ENCODE assay signal across 14 cellular contexts in genomic region chr4:153489856-153490558, GRCh38. TPM values are rescaled to one million over a fixed set of nuclear protein-coding genes. Genes with fewer than 3 reads are reported as not detected.
A peak's percentile ranks its signal among the peaks of the same experiment; 100 is the strongest.
DNase-seq lines count a peak whose midpoint lies in the region; ATAC-seq and TF ChIP-seq lines count a peak whose summit lies in the region.
"Had no signal": no experiment of that assay in that cellular context is flagged by ENCODE, and none has a peak within 500 bp of the region (broad histone marks: within the 10 kb centered on the region; RNA-seq: fewer than 3 reads in every experiment).

No MANE protein-coding gene starts in this region.

- H3K4me1 ChIP-seq in BLaER1 treated with 17β-estradiol and CSF1 and Interleukin-3, amounts not matched to agents 10 nM and 100 nM = peaks cover 76 to 100% (median 95%) of the 10 kb centered on the region in 10 experiments
- peaks cover 45% of the 10 kb centered on the region for H3K4me1 ChIP-seq in iPS-18a (ENCODE audit: control insufficient read depth, low read depth, low read length)

- no peaks in the 10 kb centered on the region for H3K9me3 ChIP-seq in BLaER1 treated with 17β-estradiol and CSF1 and Interleukin-3, amounts not matched to agents 10 nM and 100 nM (replicated peaks in 1 of 11)
- H3K9me3 ChIP-seq in iPS-18a (ENCODE audit: control insufficient read depth, low read depth, low read length) = no peaks in the 10 kb centered on the region

- peaks cover 0 to 96% (median 69%) of the 10 kb centered on the region in 11 experiments; a peak in 21 of 22 replicates for H4K20me1 ChIP-seq in BLaER1 treated with 17β-estradiol and CSF1 and Interleukin-3, amounts not matched to agents 10 nM and 100 nM

- no peak for TF ChIP-seq CTCF in GM12875 (IDR thresholded peaks at IDR 0.05; ENCODE audit: borderline replicate concordance, insufficient read depth, low read depth, low read length)
- no peak for TF ChIP-seq CTCF in activated CD8-positive, alpha-beta T cell treated with anti-CD3 and anti-CD28 coated beads for 36 hours (IDR thresholded peaks at IDR 0.05)

- intact Hi-C loops in activated CD8-positive, alpha-beta T cell treated with anti-CD3 and anti-CD28 coated beads for 36 hours (cut with micrococcal nuclease) = loop anchor here (2.0 to 5.0 kb wide), 5 partner anchors 19 to 143 kb away; no protein-coding TSS in a partner anchor

- peak overlapping the region in 10 of 11 experiments; percentile 64 to 93 (median 86); a peak in 20 of 22 replicates for H3K27ac ChIP-seq in BLaER1 treated with 17β-estradiol and CSF1 and Interleukin-3, amounts not matched to agents 10 nM and 100 nM
- H3K27ac ChIP-seq in iPS-18a (ENCODE audit: low read length) = no peak overlapping the region

- ATAC-seq in activated CD8-positive, alpha-beta T cell treated with anti-CD3 and anti-CD28 coated beads for 36 hours = no peak
- no peak for ATAC-seq in HG03442 (IDR thresholded peaks at IDR 0.05; ENCODE audit: unreplicated experiment)
- ATAC-seq: HCT116 had no signal

- no peaks in the 10 kb centered on the region for H3K9me3 Mint-ChIP-seq in activated CD8-positive, alpha-beta T cell treated with anti-CD3 and anti-CD28 coated beads for 36 hours
- H3K9me3 Mint-ChIP-seq: neural crest cell, type B pancreatic cell had no signal

- H3K27me3 Mint-ChIP-seq in activated CD8-positive, alpha-beta T cell treated with anti-CD3 and anti-CD28 coated beads for 36 hours = no peaks in the 10 kb centered on the region
- H3K27me3 Mint-ChIP-seq: type B pancreatic cell had no signal

- peak overlapping the region; percentile 69 for H3K4me3 Mint-ChIP-seq in activated CD8-positive, alpha-beta T cell treated with anti-CD3 and anti-CD28 coated beads for 36 hours
- H3K4me3 Mint-ChIP-seq: neural crest cell, type B pancreatic cell had no signal

- H3K4me3 ChIP-seq in BLaER1 treated with 17β-estradiol and CSF1 and Interleukin-3, amounts not matched to agents 10 nM and 100 nM = peak overlapping the region; percentile 39 to 72 (median 62); a peak in 19 of 20 replicates
- peak overlapping the region; percentile 65 for H3K4me3 ChIP-seq in GM12875 (ENCODE audit: low read depth, low read length)
- no peak overlapping the region for H3K4me3 ChIP-seq in iPS-18a (ENCODE audit: low read length)

- POLR2A ChIA-PET in activated CD8-positive, alpha-beta T cell treated with anti-CD3 and anti-CD28 coated beads for 36 hours (lab: Charles Lee) = interaction anchor here (0.9 to 4.9 kb wide), 11 partner anchors 8 to 64 kb away, joined by 3 to 36 read pairs (median 5); partner anchors contain the start of gene TMEM131L

- H3K36me3 Mint-ChIP-seq in activated CD8-positive, alpha-beta T cell treated with anti-CD3 and anti-CD28 coated beads for 36 hours (ENCODE audit: low read depth) = peaks cover 34% of the 10 kb centered on the region

- H3K9ac ChIP-seq in BLaER1 treated with 17β-estradiol and CSF1 and Interleukin-3, amounts not matched to agents 10 nM and 100 nM = peak overlapping the region; percentile 70 to 85 (median 80); a peak in 20 of 22 replicates
- H3K9ac ChIP-seq in iPS-18a (ENCODE audit: low read length) = peak overlapping the region; percentile 8

- CTCF ChIA-PET in activated CD8-positive, alpha-beta T cell treated with anti-CD3 and anti-CD28 coated beads for 36 hours (lab: Charles Lee) = interaction anchor here (0.6 to 2.4 kb wide), 9 partner anchors 21 to 84 kb away, joined by 3 to 9 read pairs (median 4); no protein-coding TSS in a partner anchor

- H3K4me2 ChIP-seq in BLaER1 treated with 17β-estradiol and CSF1 and Interleukin-3, amounts not matched to agents 10 nM and 100 nM = peak overlapping the region; percentile 93 to 99 (median 96)

- peaks cover 0 to 51% (median 4%) of the 10 kb centered on the region in 11 experiments; a peak in 9 of 22 replicates for H3K36me3 ChIP-seq in BLaER1 treated with 17β-estradiol and CSF1 and Interleukin-3, amounts not matched to agents 10 nM and 100 nM
- no peaks in the 10 kb centered on the region for H3K36me3 ChIP-seq in iPS-18a (ENCODE audit: control insufficient read depth, low read depth, low read length)

- H3K4me1 Mint-ChIP-seq in activated CD8-positive, alpha-beta T cell treated with anti-CD3 and anti-CD28 coated beads for 36 hours (ENCODE audit: low read depth) = peaks cover 69% of the 10 kb centered on the region

- H3K27ac Mint-ChIP-seq in activated CD8-positive, alpha-beta T cell treated with anti-CD3 and anti-CD28 coated beads for 36 hours = peak overlapping the region; percentile 95
- H3K27ac Mint-ChIP-seq: type B pancreatic cell had no signal

- H3K27me3 ChIP-seq in BLaER1 treated with 17β-estradiol and CSF1 and Interleukin-3, amounts not matched to agents 10 nM and 100 nM = no peaks in the 10 kb centered on the region
- H3K27me3 ChIP-seq in iPS-18a (ENCODE audit: control insufficient read depth, insufficient read depth, low read length) = no peaks in the 10 kb centered on the region

- DNase-seq in activated CD8-positive, alpha-beta T cell treated with anti-CD3 and anti-CD28 coated beads for 36 hours = no peak
- DNase-seq in hypothalamus (lab: John Stamatoyannopoulos, UW) = no peak
- no peak for DNase-seq in DMS79 treated with DMSO at 0.1 percent for 48 hours (lab: John Stamatoyannopoulos, UW)
- DNase-seq in UCSD-AML1 (lab: John Stamatoyannopoulos, UW; ENCODE audit: unreplicated experiment) = no peak
- DNase-seq: activated CD4-positive, alpha-beta T cell treated with anti-CD3 and anti-CD28 coated beads for 4 hours; RPMI8226; stimulated activated CD4-positive, alpha-beta T cell treated with anti-CD3 and anti-CD28 coated beads, Interleukin-2, amount 100 ng/mL, for 48 hours had no signal

RNA-seq across cellular contexts. Expression of gene TMEM131L, which starts 23.8 kb away (rescaled TPM):
- 10 to 100 TPM; 51.7 to 52.4 TPM for total RNA-seq in activated CD8-positive, alpha-beta T cell treated with anti-CD3 and anti-CD28 coated beads for 36 hours
